ENCODE assay signal across 20 cellular contexts in the genomic region with DNA sequence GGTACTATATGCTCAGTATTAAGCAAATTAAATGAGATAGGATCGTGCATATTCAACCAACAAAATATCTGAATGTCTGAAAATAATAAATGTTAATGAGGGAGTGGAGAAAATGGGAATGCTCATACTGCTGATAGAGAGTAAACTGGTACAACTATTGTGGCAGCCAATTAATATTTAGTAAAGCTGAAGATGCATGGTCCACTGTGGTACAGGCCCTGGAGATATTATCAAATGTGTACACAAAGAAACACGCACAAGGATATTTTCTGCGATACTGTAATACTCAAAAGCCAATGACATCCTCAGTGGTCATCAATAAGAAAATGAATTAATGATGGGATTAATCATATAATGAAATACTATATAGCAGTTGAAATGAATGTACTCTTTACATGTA. TPM values are rescaled to one million over a fixed set of nuclear protein-coding genes. Genes with fewer than 3 reads are reported as not detected.
DNase-seq lines count a peak whose midpoint lies in the region; ATAC-seq and TF ChIP-seq lines count a peak whose summit lies in the region.
"Had no signal": no experiment of that assay in that cellular context is flagged by ENCODE, and none has a peak within 500 bp of the region (broad histone marks: within the 10 kb centered on the region; RNA-seq: fewer than 3 reads in every experiment).

No MANE protein-coding gene starts in this region.

- peaks cover 40% of the 10 kb centered on the region for H3K27me3 Mint-ChIP-seq in activated naive CD8-positive, alpha-beta T cell treated with anti-CD3 and anti-CD28 coated beads for 36 hours
- H3K27me3 Mint-ChIP-seq in activated naive CD8-positive, alpha-beta T cell treated with anti-CD3 and anti-CD28 coated beads, Interleukin-2, amount 50 U/mL, for 24 hours = no peaks in the 10 kb centered on the region
- H3K27me3 Mint-ChIP-seq in endothelial cell (ENCODE audit: unreplicated experiment) = peaks cover 4% of the 10 kb centered on the region

- no peak for ATAC-seq in activated naive CD8-positive, alpha-beta T cell treated with anti-CD3 and anti-CD28 coated beads, Interleukin-2, amount 50 U/mL, for 24 hours
- ATAC-seq in omental fat pad (ENCODE audit: low FRiP score) (no peak), GM21723 (IDR thresholded peaks at IDR 0.05; ENCODE audit: unreplicated experiment) (no peak)
- ATAC-seq: GM23338 had no signal

- DNase-seq in activated naive CD8-positive, alpha-beta T cell treated with anti-CD3 and anti-CD28 coated beads for 36 hours = no peak
- DNase-seq in activated naive CD8-positive, alpha-beta T cell treated with anti-CD3 and anti-CD28 coated beads, Interleukin-2, amount 50 U/mL, for 24 hours = no peak
- DNase-seq in endothelial cell (ENCODE audit: low spot score) (no peak), pons (ENCODE audit: low spot score) (no peak), omental fat pad (ENCODE audit: low spot score) (no peak)
- DNase-seq: DMS79 treated with DMSO at 0.1 percent for 48 hours, HCEC 1CT, IMR-90, Karpas-422, MG63, NCI-H1048, NCI-H1436, NCI-H1930, NCI-H226, NCI-H524, NCI-H82 had no signal

- H3K79me2 ChIP-seq in KMS-11 (ENCODE audit: insufficient read depth, low read depth) = no peaks in the 10 kb centered on the region

- TF ChIP-seq CTCF in KMS-11 (conservative IDR thresholded peaks at IDR 0.05; ENCODE audit: low read depth, low read length) = no peak
- no peak for TF ChIP-seq CTCF in endothelial cell (IDR thresholded peaks at IDR 0.05; ENCODE audit: unreplicated experiment)
- no peak for TF ChIP-seq CTCF in omental fat pad (IDR thresholded peaks at IDR 0.05)

- peaks cover 54% of the 10 kb centered on the region for H3K4me1 Mint-ChIP-seq in activated naive CD8-positive, alpha-beta T cell treated with anti-CD3 and anti-CD28 coated beads for 36 hours
- peaks cover 47% of the 10 kb centered on the region for H3K4me1 Mint-ChIP-seq in activated naive CD8-positive, alpha-beta T cell treated with anti-CD3 and anti-CD28 coated beads, Interleukin-2, amount 50 U/mL, for 24 hours
- H3K4me1 Mint-ChIP-seq in endothelial cell (ENCODE audit: unreplicated experiment) = peaks cover 18% of the 10 kb centered on the region
- H3K4me1 Mint-ChIP-seq: GM23338 had no signal

- peak overlapping the region; percentile 32 for H3K4me3 Mint-ChIP-seq in activated naive CD8-positive, alpha-beta T cell treated with anti-CD3 and anti-CD28 coated beads for 36 hours
- no peak overlapping the region for H3K4me3 Mint-ChIP-seq in activated naive CD8-positive, alpha-beta T cell treated with anti-CD3 and anti-CD28 coated beads, Interleukin-2, amount 50 U/mL, for 24 hours
- no peak overlapping the region for H3K4me3 Mint-ChIP-seq in endothelial cell (ENCODE audit: unreplicated experiment)
- H3K4me3 Mint-ChIP-seq: GM23338 had no signal

- no peaks in the 10 kb centered on the region for H3K27me3 ChIP-seq in KMS-11 (ENCODE audit: insufficient read depth, low read depth)
- H3K27me3 ChIP-seq: BLaER1 treated with 17β-estradiol and CSF1 and Interleukin-3, amounts not matched to agents 10 nM and 100 nM; MG63 had no signal

- H3K36me3 ChIP-seq in KMS-11 (ENCODE audit: insufficient read depth) = no peaks in the 10 kb centered on the region

- peaks cover 65% of the 10 kb centered on the region for H3K36me3 Mint-ChIP-seq in activated naive CD8-positive, alpha-beta T cell treated with anti-CD3 and anti-CD28 coated beads for 36 hours
- H3K36me3 Mint-ChIP-seq in activated naive CD8-positive, alpha-beta T cell treated with anti-CD3 and anti-CD28 coated beads, Interleukin-2, amount 50 U/mL, for 24 hours (ENCODE audit: low read depth) = peaks cover 64% of the 10 kb centered on the region
- H3K36me3 Mint-ChIP-seq in endothelial cell (ENCODE audit: low read depth, unreplicated experiment) = no peaks in the 10 kb centered on the region

- peaks cover 1% of the 10 kb centered on the region for H3K9me3 Mint-ChIP-seq in activated naive CD8-positive, alpha-beta T cell treated with anti-CD3 and anti-CD28 coated beads for 36 hours
- H3K9me3 Mint-ChIP-seq in activated naive CD8-positive, alpha-beta T cell treated with anti-CD3 and anti-CD28 coated beads, Interleukin-2, amount 50 U/mL, for 24 hours = no peaks in the 10 kb centered on the region
- no peaks in the 10 kb centered on the region for H3K9me3 Mint-ChIP-seq in endothelial cell (ENCODE audit: unreplicated experiment)
- H3K9me3 Mint-ChIP-seq: GM23338 had no signal

- H3K4me3 ChIP-seq in KMS-11 (IDR thresholded peaks at IDR 0.05; ENCODE audit: insufficient read depth, low read depth, low read length) = no peak overlapping the region
- H3K4me3 ChIP-seq: BLaER1 treated with 17β-estradiol and CSF1 and Interleukin-3, amounts not matched to agents 10 nM and 100 nM; GM23338; MG63 had no signal

- peaks cover 50% of the 10 kb centered on the region for H3K4me1 ChIP-seq in KMS-11 (ENCODE audit: low read depth, poor library complexity, severe bottlenecking)

- 0 out of 2 replicates have a peak overlapping the region, but pooled peaks have one; percentile 3 for H3K4me2 ChIP-seq in KMS-11
- H3K4me2 ChIP-seq: BLaER1 treated with 17β-estradiol and CSF1 and Interleukin-3, amounts not matched to agents 10 nM and 100 nM; GM23338 had no signal

- no peak overlapping the region for H3K9ac ChIP-seq in KMS-11
- H3K9ac ChIP-seq: BLaER1 treated with 17β-estradiol and CSF1 and Interleukin-3, amounts not matched to agents 10 nM and 100 nM had no signal

- H3K27ac ChIP-seq in KMS-11 = no peak overlapping the region
- H3K27ac ChIP-seq: BLaER1 treated with 17β-estradiol and CSF1 and Interleukin-3, amounts not matched to agents 10 nM and 100 nM had no signal

- peak overlapping the region; percentile 87 for H3K27ac Mint-ChIP-seq in activated naive CD8-positive, alpha-beta T cell treated with anti-CD3 and anti-CD28 coated beads for 36 hours
- no peak overlapping the region for H3K27ac Mint-ChIP-seq in activated naive CD8-positive, alpha-beta T cell treated with anti-CD3 and anti-CD28 coated beads, Interleukin-2, amount 50 U/mL, for 24 hours
- H3K27ac Mint-ChIP-seq in endothelial cell (ENCODE audit: unreplicated experiment) = peak overlapping the region; percentile 46
- H3K27ac Mint-ChIP-seq: GM23338 had no signal

- no peak overlapping the region for H2AFZ ChIP-seq in KMS-11 (ENCODE audit: low read depth)
- H2AFZ ChIP-seq: GM23338 had no signal

- no peaks in the 10 kb centered on the region for H4K20me1 ChIP-seq in KMS-11 (ENCODE audit: insufficient read depth)
- H4K20me1 ChIP-seq: BLaER1 treated with 17β-estradiol and CSF1 and Interleukin-3, amounts not matched to agents 10 nM and 100 nM had no signal

RNA-seq across cellular contexts. Expression of gene MRPL39, which starts 25.1 kb away (rescaled TPM):
- total RNA-seq in activated naive CD8-positive, alpha-beta T cell treated with anti-CD3 and anti-CD28 coated beads for 36 hours = 10 to 100 TPM; 86.1 to 86.2 TPM
- total RNA-seq in endothelial cell (ENCODE audit: unreplicated experiment) (25.0 TPM), omental fat pad (10 to 100 TPM; 14.2 to 18.6 (median 14.9) TPM)

RNA-seq across cellular contexts. Expression of gene JAM2, which starts 56.9 kb away (rescaled TPM):
- 1 to 10 TPM; 2.5 to 3.4 TPM for total RNA-seq in activated naive CD8-positive, alpha-beta T cell treated with anti-CD3 and anti-CD28 coated beads for 36 hours
- 0.77 TPM for total RNA-seq in endothelial cell (ENCODE audit: unreplicated experiment)
- 10 to 100 TPM in 2 of 4 donors, 1 to 10 TPM in 2; 4.9 to 43.3 (median 11.6) TPM for total RNA-seq in omental fat pad
